Comparison of ENCODE assay signal across 14 cellular contexts in genomic region chr17:48453447-48453846, GRCh38. TPM values are rescaled to one million over a fixed set of nuclear protein-coding genes. Genes with fewer than 3 reads are reported as not detected.
DNase-seq lines count a peak whose midpoint lies in the region; ATAC-seq lines count a peak whose summit lies in the region.
"Had no signal": no experiment of that assay in that cellular context is flagged by ENCODE, and none has a peak within 500 bp of the region (broad histone marks: within the 10 kb centered on the region; RNA-seq: fewer than 3 reads in every experiment).

No MANE protein-coding gene starts in this region.

- peak overlapping the region; percentile 62 for H3K4me3 Mint-ChIP-seq in activated naive CD4-positive, alpha-beta T cell treated with anti-CD3 and anti-CD28 coated beads, Interleukin-2, amount 50 U/mL, for 24 hours
- peak overlapping the region; percentile 14 for H3K4me3 Mint-ChIP-seq in activated naive CD8-positive, alpha-beta T cell treated with anti-CD3 and anti-CD28 coated beads, Interleukin-2, amount 50 U/mL, for 24 hours

- peaks cover 27% of the 10 kb centered on the region for H3K4me1 ChIP-seq in thymus (ENCODE audit: control insufficient read depth, insufficient read depth, low read length)

- H3K27ac Mint-ChIP-seq in activated naive CD4-positive, alpha-beta T cell treated with anti-CD3 and anti-CD28 coated beads, Interleukin-2, amount 50 U/mL, for 24 hours: peak overlapping the region; percentile 93
- peak overlapping the region; percentile 81 for H3K27ac Mint-ChIP-seq in activated naive CD8-positive, alpha-beta T cell treated with anti-CD3 and anti-CD28 coated beads, Interleukin-2, amount 50 U/mL, for 24 hours

- no peaks in the 10 kb centered on the region for H3K27me3 ChIP-seq in thymus (ENCODE audit: control insufficient read depth, insufficient read depth)
- H3K27me3 ChIP-seq: ovary had no signal

- ATAC-seq in activated naive CD8-positive, alpha-beta T cell treated with anti-CD3 and anti-CD28 coated beads, Interleukin-2, amount 50 U/mL, for 24 hours: no peak
- no peak for ATAC-seq in HG03196 (IDR thresholded peaks at IDR 0.05; ENCODE audit: unreplicated experiment)
- ATAC-seq in GM18498 (IDR thresholded peaks at IDR 0.05; ENCODE audit: unreplicated experiment): no peak

- no peaks in the 10 kb centered on the region for H3K27me3 Mint-ChIP-seq in activated naive CD4-positive, alpha-beta T cell treated with anti-CD3 and anti-CD28 coated beads, Interleukin-2, amount 50 U/mL, for 24 hours
- H3K27me3 Mint-ChIP-seq in activated naive CD8-positive, alpha-beta T cell treated with anti-CD3 and anti-CD28 coated beads, Interleukin-2, amount 50 U/mL, for 24 hours: no peaks in the 10 kb centered on the region

- H3K9me3 Mint-ChIP-seq in activated naive CD4-positive, alpha-beta T cell treated with anti-CD3 and anti-CD28 coated beads, Interleukin-2, amount 50 U/mL, for 24 hours: no peaks in the 10 kb centered on the region
- no peaks in the 10 kb centered on the region for H3K9me3 Mint-ChIP-seq in activated naive CD8-positive, alpha-beta T cell treated with anti-CD3 and anti-CD28 coated beads, Interleukin-2, amount 50 U/mL, for 24 hours

- peak overlapping the region; percentile 84 for H3K27ac ChIP-seq in thymus (ENCODE audit: low read depth)
- H3K27ac ChIP-seq: ovary had no signal

- H3K4me1 Mint-ChIP-seq in activated naive CD4-positive, alpha-beta T cell treated with anti-CD3 and anti-CD28 coated beads, Interleukin-2, amount 50 U/mL, for 24 hours: peaks cover 87% of the 10 kb centered on the region
- peaks cover 63% of the 10 kb centered on the region for H3K4me1 Mint-ChIP-seq in activated naive CD8-positive, alpha-beta T cell treated with anti-CD3 and anti-CD28 coated beads, Interleukin-2, amount 50 U/mL, for 24 hours

- peak overlapping the region; percentile 23 for H3K4me3 ChIP-seq in thymus (ENCODE audit: low read length)
- H3K4me3 ChIP-seq: ovary had no signal

- DNase-seq in activated naive CD4-positive, alpha-beta T cell (lab: John Stamatoyannopoulos, UW): no peak
- DNase-seq in NOMO-1 treated with DMSO at 0.1 percent for 48 hours (lab: John Stamatoyannopoulos, UW; ENCODE audit: unreplicated experiment): peak; percentile 55
- no peak for DNase-seq in activated naive CD8-positive, alpha-beta T cell treated with anti-CD3 and anti-CD28 coated beads, Interleukin-2, amount 50 U/mL, for 24 hours
- DNase-seq in AG08396 (ENCODE audit: low spot score): no peak
- DNase-seq: amniotic stem cell, glutamatergic neuron, kidney, NCI-H82, ovary, T-helper 9 cell had no signal

- no peaks in the 10 kb centered on the region for H3K36me3 ChIP-seq in thymus (ENCODE audit: control insufficient read depth, insufficient read depth)
- H3K36me3 ChIP-seq: ovary had no signal

- no peaks in the 10 kb centered on the region for H3K36me3 Mint-ChIP-seq in activated naive CD4-positive, alpha-beta T cell treated with anti-CD3 and anti-CD28 coated beads, Interleukin-2, amount 50 U/mL, for 24 hours
- no peaks in the 10 kb centered on the region for H3K36me3 Mint-ChIP-seq in activated naive CD8-positive, alpha-beta T cell treated with anti-CD3 and anti-CD28 coated beads, Interleukin-2, amount 50 U/mL, for 24 hours (ENCODE audit: low read depth)

- no peaks in the 10 kb centered on the region for H3K9me3 ChIP-seq in thymus (ENCODE audit: control insufficient read depth)

RNA-seq across cellular contexts. Expression of gene SKAP1, which starts 23.4 kb away (rescaled TPM):
- polyA plus RNA-seq in thymus: 64.4 TPM
